ENCODE assay signal across 14 cellular contexts in genomic region chr15:23378946-23379345, GRCh38. TPM values are rescaled to one million over a fixed set of nuclear protein-coding genes. Genes with fewer than 3 reads are reported as not detected.
DNase-seq lines count a peak whose midpoint lies in the region; TF ChIP-seq lines count a peak whose summit lies in the region.
"Not testable (repeated sequence)": the region's sequence is repeated elsewhere in the genome, so short reads cannot be mapped to it uniquely, and the experiment has no call there.
"Had no signal": no experiment of that assay in that cellular context is flagged by ENCODE, and none has a peak within 500 bp of the region (broad histone marks: within the 10 kb centered on the region; RNA-seq: fewer than 3 reads in every experiment).

No MANE protein-coding gene starts in this region.

- not testable (repeated sequence) for H3K27me3 Mint-ChIP-seq in osteocyte (ENCODE audit: unreplicated experiment)

- not testable (repeated sequence) for H3K4me1 Mint-ChIP-seq in osteocyte (ENCODE audit: unreplicated experiment)

- 88% methylated on average over 13 of the region's 13 CpGs for WGBS in esophagus muscularis mucosa

- H3K36me3 ChIP-seq in esophagus muscularis mucosa = not testable (repeated sequence)

- H3K4me3 ChIP-seq in esophagus muscularis mucosa = not testable (repeated sequence)

- intact Hi-C loops in esophagus muscularis mucosa (cut with DNase I); cardiac septum (cut with DNase I): not testable (repeated sequence)

- not testable (repeated sequence) for H3K4me1 ChIP-seq in esophagus muscularis mucosa

- not testable (repeated sequence) for H3K27ac ChIP-seq in esophagus muscularis mucosa (replicated peaks in 1 of 4)

- not testable (repeated sequence) for TF ChIP-seq CTCF in esophagus muscularis mucosa (IDR thresholded peaks at IDR 0.05); osteocyte (IDR thresholded peaks at IDR 0.05)

- H3K9me3 Mint-ChIP-seq in osteocyte (ENCODE audit: unreplicated experiment) = not testable (repeated sequence)

- not testable (repeated sequence) for H3K27me3 ChIP-seq in esophagus muscularis mucosa

- TF ChIP-seq EP300 in esophagus muscularis mucosa (IDR thresholded peaks at IDR 0.05) = not testable (repeated sequence)

- H3K27ac Mint-ChIP-seq in osteocyte (ENCODE audit: unreplicated experiment) = not testable (repeated sequence)

- not testable (repeated sequence) for TF ChIP-seq POLR2A in esophagus muscularis mucosa (IDR thresholded peaks at IDR 0.05; ENCODE audit: low read depth)

- not testable (repeated sequence) for H3K4me3 Mint-ChIP-seq in osteocyte (ENCODE audit: unreplicated experiment)

- H3K9me3 ChIP-seq in esophagus muscularis mucosa = not testable (repeated sequence)

- DNase-seq in esophagus muscularis mucosa (ENCODE audit: extremely low spot score) (peak; percentile 62), cardiac septum (ENCODE audit: low spot score) (peak; percentile 15), osteocyte (ENCODE audit: extremely low spot score, unreplicated experiment) (peak; percentile 72)

- not testable (repeated sequence) for H3K36me3 Mint-ChIP-seq in osteocyte (ENCODE audit: unreplicated experiment)

RNA-seq across cellular contexts. Expression of gene GOLGA8S, which starts 24.4 kb away (rescaled TPM):
- total RNA-seq in esophagus muscularis mucosa (under 1 TPM in 3 of 4 donors, not detected in 1; under 0.01 to 0.17 (median 0.13) TPM), cardiac septum (1.1 TPM), osteocyte (0.30 and 0.44 TPM in 2 replicates)
- total RNA-seq: A172; A673; B cell; Caco-2; CD4-positive, CD25-positive, alpha-beta regulatory T cell; Daoy had no signal

RNA-seq across cellular contexts. Expression of gene GOLGA6L26, which starts 45.0 kb away (rescaled TPM):
- total RNA-seq in esophagus muscularis mucosa (not detected), cardiac septum (not detected), osteocyte (not detected in 2 replicates)
- total RNA-seq: A172; A673; B cell; Caco-2; Calu3; CD4-positive, alpha-beta memory T cell; CD4-positive, alpha-beta T cell; CD4-positive, CD25-positive, alpha-beta regulatory T cell; CD8-positive, alpha-beta memory T cell; CD8-positive, alpha-beta T cell; Daoy had no signal

Comparison
In these comparisons a context has a peak if more than half of its experiments do, and no peak if none do; other contexts are left out.
1. DNase-seq: peak in every context shown above with its lines; median percentile 72 in osteocyte; 62 in esophagus muscularis mucosa; 15 in cardiac septum.